Comparison of ENCODE assay signal across 8 cellular contexts in genomic region chr5:55994502-55994997, GRCh38. TPM values are rescaled to one million over a fixed set of nuclear protein-coding genes. Genes with fewer than 3 reads are reported as not detected.
DNase-seq lines count a peak whose midpoint lies in the region; ATAC-seq and TF ChIP-seq lines count a peak whose summit lies in the region.

Gene IL6ST, minus strand, starts transcription at chr5:55994963. Its CDS starts 18,685 bp downstream, at chr5:55976278.

- no peaks in the 10 kb centered on the region for H3K36me3 ChIP-seq in KOPT-K1 (ENCODE audit: insufficient read depth, low read length)

- H3K27ac ChIP-seq in KOPT-K1 (ENCODE audit: low read depth, low read length, poor library complexity, severe bottlenecking), result peak within 1 kb of the TSS; percentile 70

- H3K27me3 Mint-ChIP-seq in activated T-helper 17 cell treated with anti-CD3 and anti-CD28 coated beads, Interleukin-2, amount 50 U/mL, for 72 hours, result no peaks in the 10 kb centered on the region
- no peaks in the 10 kb centered on the region for H3K27me3 Mint-ChIP-seq in neural crest cell (ENCODE audit: low read depth)

- DNase-seq in NCI-H1105 treated with DMSO at 0.1 percent for 48 hours (lab: John Stamatoyannopoulos, UW), result peak; percentile 43
- DNase-seq in NCI-H1105 (lab: John Stamatoyannopoulos, UW), result no peak
- DNase-seq in foreskin fibroblast, result peak; percentile 57 to 77
- DNase-seq in neural crest cell (ENCODE audit: low read depth, low spot score), result no peak

- H3K36me3 Mint-ChIP-seq in activated T-helper 17 cell treated with anti-CD3 and anti-CD28 coated beads, Interleukin-2, amount 50 U/mL, for 72 hours (ENCODE audit: low read depth), result peaks cover 46% of the 10 kb centered on the region
- peaks cover 4% of the 10 kb centered on the region for H3K36me3 Mint-ChIP-seq in neural crest cell (ENCODE audit: low read depth)

- H3K4me3 ChIP-seq in foreskin fibroblast (ENCODE audit: low read depth in 1 of 2, low read length in 2 of 2), result peak within 1 kb of the TSS; percentile 89 to 95

- H3K9me3 ChIP-seq in KOPT-K1 (ENCODE audit: insufficient read depth, low read length, poor library complexity, severe bottlenecking), result no peaks in the 10 kb centered on the region

- peaks cover 40% of the 10 kb centered on the region for H3K4me1 Mint-ChIP-seq in activated T-helper 17 cell treated with anti-CD3 and anti-CD28 coated beads, Interleukin-2, amount 50 U/mL, for 72 hours
- peaks cover 32% of the 10 kb centered on the region for H3K4me1 Mint-ChIP-seq in neural crest cell

- peak within 1 kb of the TSS; percentile 96 for H3K4me3 Mint-ChIP-seq in activated T-helper 17 cell treated with anti-CD3 and anti-CD28 coated beads, Interleukin-2, amount 50 U/mL, for 72 hours
- H3K4me3 Mint-ChIP-seq in neural crest cell, result peak within 1 kb of the TSS; percentile 98

- H3K9me3 Mint-ChIP-seq in activated T-helper 17 cell treated with anti-CD3 and anti-CD28 coated beads, Interleukin-2, amount 50 U/mL, for 72 hours, result no peaks in the 10 kb centered on the region
- peaks cover 3% of the 10 kb centered on the region for H3K9me3 Mint-ChIP-seq in neural crest cell

- TF ChIP-seq CTCF in foreskin fibroblast (IDR thresholded peaks at IDR 0.05; ENCODE audit: low read depth, low read length) (no peak), neural crest cell (conservative IDR thresholded peaks at IDR 0.05) (no peak)

- ATAC-seq in GM21737 (IDR thresholded peaks at IDR 0.05; ENCODE audit: unreplicated experiment) (peak; percentile 25), GM18520 (IDR thresholded peaks at IDR 0.05; ENCODE audit: unreplicated experiment) (no peak)
- ATAC-seq in activated T-helper 17 cell treated with anti-CD3 and anti-CD28 coated beads, Interleukin-2, amount 50 U/mL, for 72 hours (replicated peaks), result peak; percentile 10

- peak within 1 kb of the TSS; percentile 98 for H3K27ac Mint-ChIP-seq in activated T-helper 17 cell treated with anti-CD3 and anti-CD28 coated beads, Interleukin-2, amount 50 U/mL, for 72 hours
- H3K27ac Mint-ChIP-seq in neural crest cell (ENCODE audit: unreplicated experiment), result peak within 1 kb of the TSS; percentile 97

RNA-seq across cellular contexts. Expression of gene IL6ST, which starts in this region (rescaled TPM):
- 10 to 100 TPM; 28.1 to 66.8 TPM for total RNA-seq in activated T-helper 17 cell treated with anti-CD3 and anti-CD28 coated beads, Interleukin-2, amount 50 U/mL, for 72 hours
- total RNA-seq in neural crest cell, result 39.6 and 47.9 TPM in 2 replicates

Comparison
In these comparisons a context has a peak if more than half of its experiments do, and no peak if none do; other contexts are left out.
1. DNase-seq: peak in NCI-H1105 treated with DMSO at 0.1 percent for 48 hours (single experiment) and foreskin fibroblast (2 of 2); none in NCI-H1105 (single experiment) and neural crest cell (single experiment).